9 cellular contexts compared by ENCODE assay signal in the genomic region with DNA sequence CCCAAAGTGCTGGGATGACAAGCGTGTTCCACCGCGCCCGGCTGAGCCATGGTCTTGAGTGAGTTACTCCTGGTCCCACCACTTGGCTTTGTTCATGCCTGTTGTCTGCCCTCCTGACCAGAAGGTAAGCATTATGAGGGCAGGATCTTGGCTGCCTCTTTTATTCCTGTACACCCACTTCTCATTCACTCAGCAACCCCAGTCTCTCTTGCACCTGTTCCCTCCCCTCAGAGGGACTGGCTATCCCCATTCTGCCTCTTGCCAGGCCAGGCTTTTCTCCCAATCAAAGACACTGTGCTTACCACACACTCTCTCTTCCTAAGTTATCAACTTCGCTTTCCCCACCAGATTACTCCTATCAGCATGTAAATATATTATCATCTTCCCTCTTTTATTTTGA. TPM values are rescaled to one million over a fixed set of nuclear protein-coding genes. Genes with fewer than 3 reads are reported as not detected.
"Had no signal": no experiment of that assay in that cellular context is flagged by ENCODE, and none has a peak within 500 bp of the region (broad histone marks: within the 10 kb centered on the region; RNA-seq: fewer than 3 reads in every experiment).

No MANE protein-coding gene starts in this region.

- ATAC-seq: GM23338 had no signal

- H3K9me3 Mint-ChIP-seq: GM23338, H9 had no signal

- H2AFZ ChIP-seq: GM23338 had no signal

- H3K4me3 ChIP-seq: GM23338 had no signal

- H3K36me3 Mint-ChIP-seq: IgD-negative memory B cell had no signal

- H3K27ac Mint-ChIP-seq: GM23338, H9, IgD-negative memory B cell had no signal

- DNase-seq: H9, HCEC 1CT, KG1 had no signal

- FAIRE-seq: H1, H54, HTR-8/SVneo had no signal

- H3K4me2 ChIP-seq: GM23338 had no signal

- H3K4me3 Mint-ChIP-seq: GM23338, H9, IgD-negative memory B cell had no signal

- H3K27me3 Mint-ChIP-seq: IgD-negative memory B cell had no signal

RNA-seq across cellular contexts. Expression of a gene that starts 26.4 kb away (rescaled TPM):
- total RNA-seq: H1, H9, HT-29 had no signal
- polyA plus RNA-seq: GM23338, H1, IgD-negative memory B cell had no signal
